In the genomic region with DNA sequence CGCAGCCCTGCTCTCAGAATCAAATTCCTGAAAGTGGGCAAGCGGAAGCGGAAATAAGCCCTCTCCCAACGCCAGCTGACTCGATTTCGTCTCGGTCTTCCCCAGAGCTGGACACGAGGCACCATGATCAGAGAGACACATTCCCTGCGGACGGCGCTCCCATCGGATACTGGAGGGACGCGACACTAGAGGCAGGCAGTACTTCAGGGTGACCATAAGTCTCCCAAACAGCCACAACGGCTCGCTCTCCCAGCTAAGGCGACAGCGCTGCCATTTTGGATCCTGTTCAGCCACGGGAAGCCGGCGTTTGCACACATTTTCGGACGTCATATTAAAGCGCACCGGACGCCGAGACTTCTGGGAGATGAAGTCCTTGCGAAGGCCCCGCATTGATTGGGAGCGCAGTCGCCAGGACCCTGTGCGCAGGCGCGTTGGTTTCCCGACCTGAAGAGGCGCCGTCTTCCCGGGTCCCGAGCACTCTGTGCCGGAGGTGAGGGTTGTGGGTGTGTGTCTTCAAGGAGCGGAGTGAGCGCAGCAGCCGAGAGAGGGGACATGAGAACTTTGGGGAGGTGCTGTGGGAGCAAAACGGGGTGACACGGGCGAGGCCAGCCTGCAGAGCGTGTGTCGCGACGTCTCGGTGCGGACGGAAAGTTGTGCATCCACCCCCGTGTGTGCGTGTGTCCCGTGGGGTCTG, we compare ENCODE assay signal across 8 cellular contexts. TPM values are rescaled to one million over a fixed set of nuclear protein-coding genes. Genes with fewer than 3 reads are reported as not detected.
DNase-seq lines count a peak whose midpoint lies in the region; ATAC-seq, FAIRE-seq and TF ChIP-seq lines count a peak whose summit lies in the region.

A gene (plus strand): TSS at position 439 of the 694 bp plus-strand sequence. CDS start 10,418 bp downstream, outside the sequence.

- no peak for TF ChIP-seq CTCF in ascending aorta (IDR thresholded peaks at IDR 0.05)
- TF ChIP-seq CTCF in psoas muscle (IDR thresholded peaks at IDR 0.05) = no peak

- under 1% methylated on average over 56 of the region's 56 CpGs for WGBS in right cardiac atrium
- WGBS in psoas muscle, 3 donors = 0% methylated on average over 56 of the region's 56 CpGs

- peak within 1 kb of the TSS; percentile 94 for H3K27ac Mint-ChIP-seq in T-helper 2 cell treated with Interferon-gamma antibody and Interleukin-4, amounts not matched to agents 5 μg/mL and 100 μg/mL, for 36 hours

- peaks cover 14% of the 10 kb centered on the region for H3K4me1 Mint-ChIP-seq in T-helper 2 cell treated with Interferon-gamma antibody and Interleukin-4, amounts not matched to agents 5 μg/mL and 100 μg/mL, for 36 hours (ENCODE audit: low read depth)

- H3K27me3 Mint-ChIP-seq in T-helper 2 cell treated with Interferon-gamma antibody and Interleukin-4, amounts not matched to agents 5 μg/mL and 100 μg/mL, for 36 hours (ENCODE audit: low read depth) = no peaks in the 10 kb centered on the region

- no peaks in the 10 kb centered on the region for H3K36me3 ChIP-seq in ascending aorta
- peaks cover 0 to 4% of the 10 kb centered on the region in 2 donors for H3K36me3 ChIP-seq in psoas muscle (ENCODE audit: insufficient read depth in 1 of 2, low read depth in 1 of 2)

- intact Hi-C loops in ascending aorta (cut with DNase I) (loop anchor here (1.0 to 2.0 kb wide), 3 partner anchors 41 to 237 kb away; a partner anchor contains a TSS), right cardiac atrium (cut with DNase I) (no loop called here), psoas muscle (cut with DNase I) (loop anchor here (2.0 to 5.0 kb wide), 3 partner anchors 37 to 237 kb away; a partner anchor contains a TSS)

- H3K27me3 ChIP-seq in ascending aorta = no peaks in the 10 kb centered on the region
- no peaks in the 10 kb centered on the region for H3K27me3 ChIP-seq in right cardiac atrium (ENCODE audit: control insufficient read depth, insufficient read depth)
- H3K27me3 ChIP-seq in psoas muscle (ENCODE audit: insufficient read depth in 3 of 3, low read length in 2 of 3) = no peaks in the 10 kb centered on the region

- H3K27ac ChIP-seq in ascending aorta (peak within 1 kb of the TSS; percentile 81 to 85), right cardiac atrium (ENCODE audit: low read length) (peak within 1 kb of the TSS; percentile 99), psoas muscle (peak within 1 kb of the TSS; percentile 100)

- H3K4me3 ChIP-seq in ascending aorta = peak within 1 kb of the TSS; percentile 72 to 79
- H3K4me3 ChIP-seq in right cardiac atrium (ENCODE audit: low read length) = peak within 1 kb of the TSS; percentile 59
- peak within 1 kb of the TSS; percentile 90 for H3K4me3 ChIP-seq in psoas muscle

- ATAC-seq in GM18505 (IDR thresholded peaks at IDR 0.05; ENCODE audit: unreplicated experiment) = peak; percentile 92
- peak; percentile 92 for ATAC-seq in HG02970 (IDR thresholded peaks at IDR 0.05; ENCODE audit: low FRiP score, unreplicated experiment)
- peak; percentile 99 for ATAC-seq in right cardiac atrium
- ATAC-seq in psoas muscle = peak; percentile 98 to 99 (median 98)

- H3K9me3 Mint-ChIP-seq in T-helper 2 cell treated with Interferon-gamma antibody and Interleukin-4, amounts not matched to agents 5 μg/mL and 100 μg/mL, for 36 hours = no peaks in the 10 kb centered on the region

- H3K9me3 ChIP-seq in ascending aorta = no peaks in the 10 kb centered on the region
- no peaks in the 10 kb centered on the region for H3K9me3 ChIP-seq in right cardiac atrium (ENCODE audit: control insufficient read depth, low read length)
- no peaks in the 10 kb centered on the region for H3K9me3 ChIP-seq in psoas muscle

- H3K36me3 Mint-ChIP-seq in T-helper 2 cell treated with Interferon-gamma antibody and Interleukin-4, amounts not matched to agents 5 μg/mL and 100 μg/mL, for 36 hours (ENCODE audit: low read depth) = peaks cover 4% of the 10 kb centered on the region

- peak; percentile 79 for DNase-seq in NCI-H187 treated with DMSO at 0.1 percent for 48 hours (lab: John Stamatoyannopoulos, UW)
- DNase-seq in T-helper 2 cell treated with Interferon-gamma antibody and Interleukin-4, amounts not matched to agents 5 μg/mL and 100 μg/mL, for 36 hours (ENCODE audit: low spot score) = peak; percentile 97
- peak; percentile 92 to 99 for DNase-seq in ascending aorta (ENCODE audit: low spot score in 2 of 2)
- DNase-seq in right cardiac atrium = peak; percentile 99
- DNase-seq in psoas muscle = peak; percentile 98 to 99
- peak; percentile 100 for DNase-seq in urothelium cell line (ENCODE audit: low spot score)

- FAIRE-seq in urothelium cell line (lab: Jason Lieb, UNC) = peak; percentile 78

- TF ChIP-seq POLR2A in GM18505 (IDR thresholded peaks at IDR 0.05; ENCODE audit: borderline replicate concordance, extremely low read depth, insufficient read depth, insufficient read length) = peak; percentile 97

- peak within 1 kb of the TSS; percentile 100 for H3K4me3 Mint-ChIP-seq in T-helper 2 cell treated with Interferon-gamma antibody and Interleukin-4, amounts not matched to agents 5 μg/mL and 100 μg/mL, for 36 hours

- peaks cover 5 to 11% of the 10 kb centered on the region in 2 donors for H3K4me1 ChIP-seq in ascending aorta
- H3K4me1 ChIP-seq in right cardiac atrium (ENCODE audit: control insufficient read depth, insufficient read depth, low read length) = peaks cover 4% of the 10 kb centered on the region
- H3K4me1 ChIP-seq in psoas muscle = peaks cover 19% of the 10 kb centered on the region

RNA-seq across cellular contexts. Expression of the gene that starts here (rescaled TPM):
- total RNA-seq in ascending aorta = 0.75 TPM
- total RNA-seq in right cardiac atrium = 1 to 10 TPM; 3.0 to 4.5 (median 3.8) TPM
- polyA plus RNA-seq in right cardiac atrium = 1.8 TPM
- 1 to 10 TPM; 2.4 to 5.5 (median 2.9) TPM for total RNA-seq in psoas muscle
- polyA plus RNA-seq in psoas muscle = 1 to 10 TPM; 1.7 to 3.2 (median 2.7) TPM

Comparison
In these comparisons a context has a peak if more than half of its experiments do, and no peak if none do; other contexts are left out.
1. Peak in every context shown above with its lines: DNase-seq, ATAC-seq, H3K4me3 ChIP-seq and H3K27ac ChIP-seq.
2. Peak in DNase-seq, H3K4me3 ChIP-seq and H3K27ac ChIP-seq in ascending aorta; RNA of the gene not detected or under 1 TPM.
3. intact Hi-C loops: an anchor here in ascending aorta (1.0 to 2.0 kb wide) and psoas muscle (2.0 to 5.0 kb wide); none called in right cardiac atrium.